9 cellular contexts compared by ENCODE assay signal in genomic region chr5:55711531-55712022, GRCh38. TPM values are rescaled to one million over a fixed set of nuclear protein-coding genes. Genes with fewer than 3 reads are reported as not detected.
A peak's percentile ranks its signal among the peaks of the same experiment; 100 is the strongest.
DNase-seq lines count a peak whose midpoint lies in the region; ATAC-seq and TF ChIP-seq lines count a peak whose summit lies in the region.
"Had no signal": no experiment of that assay in that cellular context is flagged by ENCODE, and none has a peak within 500 bp of the region (broad histone marks: within the 10 kb centered on the region; RNA-seq: fewer than 3 reads in every experiment).

No MANE protein-coding gene starts in this region.

- no peak for TF ChIP-seq CTCF in choroid plexus epithelial cell (conservative IDR thresholded peaks at IDR 0.05; ENCODE audit: low read depth, low read length)

- H3K9me3 ChIP-seq in BLaER1: no peaks in the 10 kb centered on the region
- H3K9me3 ChIP-seq in MG63: peaks cover 4% of the 10 kb centered on the region; the same call in 1 of the 2 replicates

- H3K4me3 Mint-ChIP-seq in naive B cell: peak overlapping the region; percentile 97 to 100 (median 100)

- H3K36me3 ChIP-seq in BLaER1: peaks cover 8% of the 10 kb centered on the region; the same call in 1 of the 2 replicates
- H3K36me3 ChIP-seq in MG63: no peaks in the 10 kb centered on the region; the same call in 1 of the 2 replicates

- H3K9ac ChIP-seq in BLaER1: peak overlapping the region; percentile 84

- peaks cover 9 to 34% (median 29%) of the 10 kb centered on the region in 3 donors for H3K4me1 Mint-ChIP-seq in naive B cell

- 0 out of 2 replicates have a peak, but pooled peaks cover 6% of the 10 kb centered on the region for H4K20me1 ChIP-seq in BLaER1

- no peaks in the 10 kb centered on the region for H3K27me3 ChIP-seq in BLaER1
- H3K27me3 ChIP-seq in MG63: no peaks in the 10 kb centered on the region

- H3K27ac ChIP-seq in BLaER1: peak overlapping the region; percentile 72

- no peak for ATAC-seq in naive B cell (ENCODE audit: low read depth in 2 of 2)

- peaks cover 0 to 1% (median 0%) of the 10 kb centered on the region in 7 donors for H3K9me3 Mint-ChIP-seq in naive B cell

- DNase-seq in MG63 (no peak), choroid plexus epithelial cell (ENCODE audit: low read depth) (peak; percentile 8), naive B cell (peak; percentile 2), NOMO-1 (lab: John Stamatoyannopoulos, UW; ENCODE audit: unreplicated experiment in 2 of 2) (no peak), NAMALWA (ENCODE audit: low spot score) (no peak), HuH-7 (ENCODE audit: low spot score) (no peak), NCI-H1048 (lab: John Stamatoyannopoulos, UW) (no peak)

- H3K4me2 ChIP-seq in BLaER1: peak overlapping the region; percentile 92

- H3K27ac Mint-ChIP-seq in naive B cell: peak overlapping the region; percentile 85 to 98 (median 96)

- peaks cover 0 to 5% (median 0%) of the 10 kb centered on the region in 3 donors for H3K27me3 Mint-ChIP-seq in naive B cell

- peaks cover 0 to 1% of the 10 kb centered on the region in 2 donors for H3K36me3 Mint-ChIP-seq in naive B cell

- H3K4me3 ChIP-seq in BLaER1 (peak overlapping the region; percentile 85), MG63 (peak overlapping the region; percentile 74), choroid plexus epithelial cell (ENCODE audit: low read depth, low read length) (peak overlapping the region; percentile 98)

- peaks cover 17% of the 10 kb centered on the region for H3K4me1 ChIP-seq in BLaER1

RNA-seq across cellular contexts. Expression of gene SLC38A9, which starts 0.5 kb away (rescaled TPM):
- 12.9 and 30.0 TPM in 2 replicates for total RNA-seq in MG63 (2014; rRNA removed; shearing (Covaris generic); ENCODE audit: low replicate concordance)
- polyA plus RNA-seq in naive B cell (ENCODE audit: low read depth in 6 of 6): 10 to 100 TPM; 13.2 to 17.7 (median 15.2) TPM

RNA-seq across cellular contexts. Expression of gene DDX4, which starts 26.3 kb away (rescaled TPM):
- total RNA-seq in MG63 (2014; rRNA removed; shearing (Covaris generic); ENCODE audit: low replicate concordance): not detected in 2 replicates
- not detected for polyA plus RNA-seq in naive B cell (ENCODE audit: low read depth in 6 of 6)
- total RNA-seq: glomerular endothelial cell had no signal

Comparison
In these comparisons a context has a peak if more than half of its experiments do, and no peak if none do; other contexts are left out.
1. DNase-seq: peak in choroid plexus epithelial cell (single experiment) and naive B cell (single experiment); none in MG63 (single experiment), NOMO-1 (0 of 2), NAMALWA (single experiment), HuH-7 (single experiment) and NCI-H1048 (single experiment).
2. Peak in every context shown above with its lines, with median percentiles within 50 percentile points of each other: H3K4me3 ChIP-seq.